ENCODE assay signal across 11 cellular contexts in genomic region chr17:64390066-64390465, GRCh38. TPM values are rescaled to one million over a fixed set of nuclear protein-coding genes. Genes with fewer than 3 reads are reported as not detected.
DNase-seq lines count a peak whose midpoint lies in the region; ATAC-seq, FAIRE-seq and TF ChIP-seq lines count a peak whose summit lies in the region.
"Had no signal": no experiment of that assay in that cellular context is flagged by ENCODE, and none has a peak within 500 bp of the region (broad histone marks: within the 10 kb centered on the region; RNA-seq: fewer than 3 reads in every experiment).

No MANE protein-coding gene starts in this region.

- no peaks in the 10 kb centered on the region for H3K9me3 Mint-ChIP-seq in T-helper 2 cell treated with Interferon-gamma antibody and Interleukin-4, amounts not matched to agents 5 μg/mL and 100 μg/mL, for 36 hours
- H3K9me3 Mint-ChIP-seq in activated CD8-positive, alpha-beta T cell treated with anti-CD3 and anti-CD28 coated beads, Interleukin-2, amount 10 ng/mL, durations not matched to agents 7 days and 5 days (ENCODE audit: insufficient read depth): no peaks in the 10 kb centered on the region

- H3K9ac ChIP-seq in HepG2 (ENCODE audit: insufficient read depth, low read depth, low read length) (peak overlapping the region; percentile 21; the same call in 1 of the 2 replicates), subcutaneous abdominal adipose tissue (ENCODE audit: low read length in 5 of 5) (peak overlapping the region in 2 of 5 donors; percentile 64 to 68)

- H3K79me2 ChIP-seq in HepG2 (ENCODE audit: insufficient read depth, low read length): peaks cover 32% of the 10 kb centered on the region

- POLR2A ChIA-PET in activated CD8-positive, alpha-beta T cell treated with anti-CD3 and anti-CD28 coated beads, Interleukin-2, amount 10 ng/mL, durations not matched to agents 7 days and 5 days (lab: Charles Lee): no interaction called here
- POLR2A ChIA-PET in HepG2 (lab: Yijun Ruan, JAX): no interaction called here

- no peak for ATAC-seq in activated CD8-positive, alpha-beta T cell treated with anti-CD3 and anti-CD28 coated beads, Interleukin-2, amount 10 ng/mL, durations not matched to agents 7 days and 5 days
- ATAC-seq in HepG2 (no peak), GM18502 (IDR thresholded peaks at IDR 0.05; ENCODE audit: poor library complexity, unreplicated experiment) (no peak), HG03521 (IDR thresholded peaks at IDR 0.05; ENCODE audit: unreplicated experiment) (no peak)

- H2AFZ ChIP-seq in HepG2 (ENCODE audit: low read length): no peak overlapping the region

- peak overlapping the region; percentile 38 for H3K4me2 ChIP-seq in HepG2 (ENCODE audit: low read depth, low read length)

- H4K20me1 ChIP-seq in HepG2 (ENCODE audit: insufficient read depth, low read length): no peaks in the 10 kb centered on the region; the same call in 1 of the 2 replicates

- intact Hi-C loops in HepG2 (cut with micrococcal nuclease; ENCODE audit: unreplicated experiment): no loop called here

- H3K9me3 ChIP-seq in HepG2 (ENCODE audit: low read length) (no peaks in the 10 kb centered on the region), subcutaneous abdominal adipose tissue (ENCODE audit: control insufficient read depth in 5 of 5, low read length in 5 of 5) (no peaks in the 10 kb centered on the region)

- no peaks in the 10 kb centered on the region; a peak in 1 of 5 replicates for H3K27me3 ChIP-seq in HepG2 (ENCODE audit: control insufficient read depth in 1 of 2, insufficient read depth in 2 of 2, low read length in 2 of 2)
- no peaks in the 10 kb centered on the region for H3K27me3 ChIP-seq in subcutaneous abdominal adipose tissue (ENCODE audit: control insufficient read depth in 5 of 5, insufficient read depth in 4 of 5, low read length in 5 of 5)
- H3K27me3 ChIP-seq: brain microvascular endothelial cell had no signal

- peaks cover 7% of the 10 kb centered on the region for H3K36me3 Mint-ChIP-seq in T-helper 2 cell treated with Interferon-gamma antibody and Interleukin-4, amounts not matched to agents 5 μg/mL and 100 μg/mL, for 36 hours (ENCODE audit: low read depth)
- peaks cover 83% of the 10 kb centered on the region for H3K36me3 Mint-ChIP-seq in activated CD8-positive, alpha-beta T cell treated with anti-CD3 and anti-CD28 coated beads, Interleukin-2, amount 10 ng/mL, durations not matched to agents 7 days and 5 days (ENCODE audit: low read depth)

- H3K36me3 ChIP-seq in HepG2 (replicated peaks in 1 of 2; ENCODE audit: control insufficient read depth in 1 of 2, insufficient read depth in 2 of 2, low read length in 2 of 2) (peaks cover 0 to 4% of the 10 kb centered on the region in 2 experiments; a peak in 3 of 5 replicates), subcutaneous abdominal adipose tissue (ENCODE audit: control insufficient read depth in 5 of 5, insufficient read depth in 5 of 5, low read length in 5 of 5) (peaks cover 0 to 10% (median 3%) of the 10 kb centered on the region in 5 donors)
- H3K36me3 ChIP-seq: brain microvascular endothelial cell had no signal

- no TSS peak for BruUV-seq in HepG2 (replicated peaks; lab: Mats Ljungman, UMichigan)

- H3K4me3 Mint-ChIP-seq in T-helper 2 cell treated with Interferon-gamma antibody and Interleukin-4, amounts not matched to agents 5 μg/mL and 100 μg/mL, for 36 hours: peak overlapping the region; percentile 34
- H3K4me3 Mint-ChIP-seq in activated CD8-positive, alpha-beta T cell treated with anti-CD3 and anti-CD28 coated beads, Interleukin-2, amount 10 ng/mL, durations not matched to agents 7 days and 5 days: peak overlapping the region; percentile 88

- H3K4me3 ChIP-seq in HepG2 (replicated peaks in 1 of 3; ENCODE audit: insufficient read depth in 1 of 3, low read depth in 2 of 3, low read length in 3 of 3): no peak overlapping the region; a peak in 1 of 6 replicates
- peak overlapping the region in 4 of 5 donors; percentile 54 to 74 (median 68) for H3K4me3 ChIP-seq in subcutaneous abdominal adipose tissue (ENCODE audit: low read depth in 1 of 5, low read length in 5 of 5)

- TF ChIP-seq CTCF in HepG2 (CRISPR knock-in tag; IDR thresholded peaks at IDR 0.05): no peak

- no peak for DNase-seq in T-helper 2 cell treated with Interferon-gamma antibody and Interleukin-4, amounts not matched to agents 5 μg/mL and 100 μg/mL, for 36 hours (ENCODE audit: low spot score)
- DNase-seq in T-helper 2 cell (no peak), HepG2 (ENCODE audit: low spot score) (no peak), NCI-H187 treated with DMSO at 0.1 percent for 48 hours (lab: John Stamatoyannopoulos, UW) (no peak)
- no peak for DNase-seq in activated CD8-positive, alpha-beta T cell treated with anti-CD3 and anti-CD28 coated beads, Interleukin-2, amount 10 ng/mL, durations not matched to agents 7 days and 5 days
- DNase-seq: brain microvascular endothelial cell had no signal

- no peak for TF ChIP-seq POLR2A in HepG2 (IDR thresholded peaks at IDR 0.05; ENCODE audit: insufficient read depth in 1 of 2, low read depth in 2 of 2, low read length in 2 of 2)

- WGBS in HepG2 (ENCODE audit: low lambda C conversion rate): 53% methylated on average over 3 of the region's 3 CpGs

- H3K4me1 Mint-ChIP-seq in T-helper 2 cell treated with Interferon-gamma antibody and Interleukin-4, amounts not matched to agents 5 μg/mL and 100 μg/mL, for 36 hours (ENCODE audit: low read depth): peaks cover 31% of the 10 kb centered on the region
- H3K4me1 Mint-ChIP-seq in activated CD8-positive, alpha-beta T cell treated with anti-CD3 and anti-CD28 coated beads, Interleukin-2, amount 10 ng/mL, durations not matched to agents 7 days and 5 days (ENCODE audit: low read depth): peaks cover 89% of the 10 kb centered on the region

- in situ Hi-C loops in HepG2 (cut with HindIII; ENCODE audit: extremely low pct_ligation_motif_present, low pct_unique_long_range_greater_than_20kb): no loop called here

- no peak for TF ChIP-seq EP300 in HepG2 (IDR thresholded peaks at IDR 0.05; ENCODE audit: low read depth in 2 of 2, low read length in 2 of 2)
- TF ChIP-seq EP300 in HepG2 (CRISPR knock-in tag; IDR thresholded peaks at IDR 0.05; ENCODE audit: borderline replicate concordance): no peak

- FAIRE-seq in HepG2 (lab: Jason Lieb, UNC): no peak
- FAIRE-seq: A204.1, GM18507 had no signal

- H3K4me1 ChIP-seq in HepG2 (ENCODE audit: insufficient read depth, low read length): peaks cover 91% of the 10 kb centered on the region
- H3K4me1 ChIP-seq in subcutaneous abdominal adipose tissue (ENCODE audit: control insufficient read depth in 5 of 5, insufficient read depth in 5 of 5, low read length in 5 of 5): peaks cover 0 to 28% (median 9%) of the 10 kb centered on the region in 5 donors

- H3K27ac ChIP-seq in HepG2 (ENCODE audit: extremely low read length, insufficient read depth, low read length) (peak overlapping the region; percentile 34), subcutaneous abdominal adipose tissue (ENCODE audit: low read depth, low read length) (peak overlapping the region; percentile 68)
- H3K27ac ChIP-seq: brain microvascular endothelial cell had no signal

- H3K27ac Mint-ChIP-seq in T-helper 2 cell treated with Interferon-gamma antibody and Interleukin-4, amounts not matched to agents 5 μg/mL and 100 μg/mL, for 36 hours: no peak overlapping the region
- peak overlapping the region; percentile 86 for H3K27ac Mint-ChIP-seq in activated CD8-positive, alpha-beta T cell treated with anti-CD3 and anti-CD28 coated beads, Interleukin-2, amount 10 ng/mL, durations not matched to agents 7 days and 5 days

- CTCF ChIA-PET in activated CD8-positive, alpha-beta T cell treated with anti-CD3 and anti-CD28 coated beads, Interleukin-2, amount 10 ng/mL, durations not matched to agents 7 days and 5 days (lab: Charles Lee): no interaction called here
- CTCF ChIA-PET in HepG2 (lab: Yijun Ruan, JAX; ENCODE audit: low intra/inter-chr PET ratio, low total read pairs): no interaction called here

- TF ChIP-seq RAD21 in HepG2 (CRISPR knock-in tag; IDR thresholded peaks at IDR 0.05): no peak

- no peaks in the 10 kb centered on the region for H3K27me3 Mint-ChIP-seq in T-helper 2 cell treated with Interferon-gamma antibody and Interleukin-4, amounts not matched to agents 5 μg/mL and 100 μg/mL, for 36 hours (ENCODE audit: low read depth)
- H3K27me3 Mint-ChIP-seq in activated CD8-positive, alpha-beta T cell treated with anti-CD3 and anti-CD28 coated beads, Interleukin-2, amount 10 ng/mL, durations not matched to agents 7 days and 5 days (ENCODE audit: low read depth): no peaks in the 10 kb centered on the region

RNA-seq across cellular contexts. Expression of gene PECAM1, which starts 0.6 kb away (rescaled TPM):
- 100 to 1,000 TPM; 188 to 197 TPM for total RNA-seq in activated CD8-positive, alpha-beta T cell treated with anti-CD3 and anti-CD28 coated beads, Interleukin-2, amount 10 ng/mL, durations not matched to agents 7 days and 5 days
- total RNA-seq in HepG2 (2016; rRNA removed; fragmentation: Illumina TruSeq; extraction: Trizol): 0.24 and 0.90 TPM in 2 replicates
- 0.20 and 0.35 TPM in 2 replicates for total RNA-seq in HepG2 (2016; cell fraction: cytosol; rRNA removed; fragmentation: Illumina TruSeq; extraction: Trizol; ENCODE audit: low read depth)
- 0.76 and 0.86 TPM in 2 replicates for total RNA-seq in HepG2 (2016; cell fraction: insoluble cytoplasmic fraction; rRNA removed; fragmentation: Illumina TruSeq; extraction: Trizol)
- total RNA-seq in HepG2 (2016; cell fraction: membrane; rRNA removed; fragmentation: Illumina TruSeq; extraction: Trizol): 0.17 and 0.31 TPM in 2 replicates
- 0.34 and 1.1 TPM in 2 replicates for total RNA-seq in HepG2 (2016; cell fraction: nucleus; rRNA removed; fragmentation: Illumina TruSeq; extraction: Trizol)
- polyA plus RNA-seq in HepG2 (2011; rRNA removed): 2.5 and 4.1 TPM in 2 replicates
- 2.7 and 2.9 TPM in 2 replicates for polyA plus RNA-seq in HepG2 (2011; cell fraction: cytosol; rRNA removed)
- 0.26 and 1.3 TPM in 2 replicates for polyA plus RNA-seq in HepG2 (2011; cell fraction: nucleus; rRNA removed)
- polyA plus RNA-seq in HepG2 (2012): 1.8 and 2.5 TPM in 2 replicates
- 0.02 and 0.08 TPM in 2 replicates for polyA plus RNA-seq in HepG2 (2016; cell fraction: cytosol; fragmentation: Illumina TruSeq; extraction: Trizol; ENCODE audit: low read depth)
- 0.19 and 0.47 TPM in 2 replicates for polyA plus RNA-seq in HepG2 (2016; cell fraction: insoluble cytoplasmic fraction; fragmentation: Illumina TruSeq; extraction: Trizol; ENCODE audit: low read depth)
- polyA plus RNA-seq in HepG2 (2016; cell fraction: membrane; fragmentation: Illumina TruSeq; extraction: Trizol; ENCODE audit: low read depth): 0.17 and 0.31 TPM in 2 replicates
- polyA plus RNA-seq in HepG2 (2016; cell fraction: nucleus; fragmentation: Illumina TruSeq; extraction: Trizol; ENCODE audit: insufficient read depth, low read depth): 0.15 and 0.64 TPM in 2 replicates
- polyA minus RNA-seq in HepG2 (2011; rRNA and poly(A)+ RNA removed; ENCODE audit: low replicate concordance): 0.70 and 13.4 TPM in 2 replicates
- 3.4 and 6.4 TPM in 2 replicates for polyA minus RNA-seq in HepG2 (2011; cell fraction: cytosol; rRNA and poly(A)+ RNA removed)
- 0.77 and 1.4 TPM in 2 replicates for polyA minus RNA-seq in HepG2 (2011; cell fraction: nucleus; rRNA and poly(A)+ RNA removed)

RNA-seq across cellular contexts. Expression of gene MILR1, which starts 58.8 kb away (rescaled TPM):
- total RNA-seq in activated CD8-positive, alpha-beta T cell treated with anti-CD3 and anti-CD28 coated beads, Interleukin-2, amount 10 ng/mL, durations not matched to agents 7 days and 5 days: 1 to 10 TPM; 1.7 to 2.3 TPM
- 0.27 TPM in 1 of 2 replicates, not detected in the other for total RNA-seq in HepG2 (2016; rRNA removed; fragmentation: Illumina TruSeq; extraction: Trizol)
- total RNA-seq in HepG2 (2016; cell fraction: cytosol; rRNA removed; fragmentation: Illumina TruSeq; extraction: Trizol; ENCODE audit: low read depth): not detected in 2 replicates
- not detected in 2 replicates for total RNA-seq in HepG2 (2016; cell fraction: insoluble cytoplasmic fraction; rRNA removed; fragmentation: Illumina TruSeq; extraction: Trizol)
- total RNA-seq in HepG2 (2016; cell fraction: membrane; rRNA removed; fragmentation: Illumina TruSeq; extraction: Trizol): not detected in 2 replicates
- not detected in 2 replicates for total RNA-seq in HepG2 (2016; cell fraction: nucleus; rRNA removed; fragmentation: Illumina TruSeq; extraction: Trizol)
- 0.98 and 1.7 TPM in 2 replicates for polyA plus RNA-seq in HepG2 (2011; rRNA removed)
- 0.47 and 0.75 TPM in 2 replicates for polyA plus RNA-seq in HepG2 (2011; cell fraction: cytosol; rRNA removed)
- 0.80 and 1.5 TPM in 2 replicates for polyA plus RNA-seq in HepG2 (2011; cell fraction: nucleus; rRNA removed)
- 0.57 TPM in 1 of 2 replicates, not detected in the other for polyA plus RNA-seq in HepG2 (2012)
- not detected in 2 replicates for polyA plus RNA-seq in HepG2 (2016; cell fraction: cytosol; fragmentation: Illumina TruSeq; extraction: Trizol; ENCODE audit: low read depth)
- not detected in 2 replicates for polyA plus RNA-seq in HepG2 (2016; cell fraction: insoluble cytoplasmic fraction; fragmentation: Illumina TruSeq; extraction: Trizol; ENCODE audit: low read depth)
- polyA plus RNA-seq in HepG2 (2016; cell fraction: membrane; fragmentation: Illumina TruSeq; extraction: Trizol; ENCODE audit: low read depth): 0.34 TPM in 1 of 2 replicates, not detected in the other
- 0.64 TPM in 1 of 2 replicates, not detected in the other for polyA plus RNA-seq in HepG2 (2016; cell fraction: nucleus; fragmentation: Illumina TruSeq; extraction: Trizol; ENCODE audit: insufficient read depth, low read depth)
- 0.72 TPM in 1 of 2 replicates, not detected in the other for polyA minus RNA-seq in HepG2 (2011; rRNA and poly(A)+ RNA removed; ENCODE audit: low replicate concordance)
- polyA minus RNA-seq in HepG2 (2011; cell fraction: cytosol; rRNA and poly(A)+ RNA removed): not detected in 2 replicates
- 1.2 and 2.5 TPM in 2 replicates for polyA minus RNA-seq in HepG2 (2011; cell fraction: nucleus; rRNA and poly(A)+ RNA removed)

Comparison
In these comparisons a context has a peak if more than half of its experiments do, and no peak if none do; other contexts are left out.
1. H3K4me3 ChIP-seq: peak in subcutaneous abdominal adipose tissue (4 of 5); none in HepG2 (0 of 3).
2. RNA of gene PECAM1, which starts 0.6 kb away (total RNA-seq): 188 to 197 TPM in activated CD8-positive, alpha-beta T cell treated with anti-CD3 and anti-CD28 coated beads, Interleukin-2, amount 10 ng/mL, durations not matched to agents 7 days and 5 days; 0.17 to 1.1 TPM in HepG2; every median in the first group is over 10 times any median in the second.